1 cellular context compared by ENCODE assay signal in genomic region chr2:216283038-216283900, GRCh38.
TF ChIP-seq lines count a peak whose summit lies in the region.

No MANE protein-coding gene starts in this region.

TF ChIP-seq in H1, 55 proteins besides CTCF, POLR2A, EP300 and RAD21 (continued from another document):
- TF ChIP-seq POLR2AphosphoS5 (IDR thresholded peaks at IDR 0.05; ENCODE audit: low read depth, low read length): no peak
- no peak for TF ChIP-seq CHD2 (IDR thresholded peaks at IDR 0.05; ENCODE audit: low read length)
- peak; percentile 75 for TF ChIP-seq CREB1 (IDR thresholded peaks at IDR 0.05)
- no peak for TF ChIP-seq JUN (IDR thresholded peaks at IDR 0.05; ENCODE audit: low read depth, low read length)
- no peak for TF ChIP-seq TEAD4 (IDR thresholded peaks at IDR 0.05; ENCODE audit: low read depth, low read length)
- TF ChIP-seq SAP30 (IDR thresholded peaks at IDR 0.05; ENCODE audit: insufficient read depth, insufficient replicate concordance, low read length): no peak
- no peak for TF ChIP-seq TAF1 (IDR thresholded peaks at IDR 0.05; ENCODE audit: low read depth, low read length)
- TF ChIP-seq NRF1 (IDR thresholded peaks at IDR 0.05; ENCODE audit: low read depth, low read length): no peak
- peak; percentile 20; the same call in 1 of the 2 replicates for TF ChIP-seq TBP (IDR thresholded peaks at IDR 0.05; ENCODE audit: low read depth, low read length)
- TF ChIP-seq SIX5 (IDR thresholded peaks at IDR 0.05; ENCODE audit: low read depth, low read length): no peak
- peak; percentile 62 for TF ChIP-seq JUND (IDR thresholded peaks at IDR 0.05; ENCODE audit: low read length)
- TF ChIP-seq SRF (IDR thresholded peaks at IDR 0.05; ENCODE audit: low read depth, low read length): no peak
- TF ChIP-seq SP4 (IDR thresholded peaks at IDR 0.05; ENCODE audit: low read length): no peak
- TF ChIP-seq CTBP2 (IDR thresholded peaks at IDR 0.05; ENCODE audit: borderline replicate concordance, insufficient read depth, insufficient read length, low read length): peak; percentile 53
- TF ChIP-seq KDM4A (IDR thresholded peaks at IDR 0.05; ENCODE audit: low read depth, low read length, severe bottlenecking): no peak
- TF ChIP-seq TCF12 (IDR thresholded peaks at IDR 0.05; ENCODE audit: low read depth, low read length): no peak
- TF ChIP-seq BACH1 (IDR thresholded peaks at IDR 0.05; ENCODE audit: low read length): no peak
- TF ChIP-seq CHD1 (IDR thresholded peaks at IDR 0.05; ENCODE audit: low read depth, low read length): no peak
- TF ChIP-seq ATF2 (IDR thresholded peaks at IDR 0.05; ENCODE audit: low read length): no peak
- peak; percentile 59 for TF ChIP-seq CEBPB (IDR thresholded peaks at IDR 0.05; ENCODE audit: low read depth, low read length)
- no peak for TF ChIP-seq EZH2 (IDR thresholded peaks at IDR 0.05; ENCODE audit: low read depth, low read length, severe bottlenecking)
- TF ChIP-seq TAF7 (optimal IDR thresholded peaks at IDR 0.05; ENCODE audit: borderline replicate concordance, low read depth, low read length): no peak
- no peak; the same call in 1 of the 2 replicates for TF ChIP-seq GABPA (IDR thresholded peaks at IDR 0.05; ENCODE audit: borderline replicate concordance, insufficient read depth, low read length)
- no peak for TF ChIP-seq GTF2F1 (IDR thresholded peaks at IDR 0.05; ENCODE audit: borderline replicate concordance, low read depth, low read length)
- TF ChIP-seq SP1 (IDR thresholded peaks at IDR 0.05; ENCODE audit: low read depth, low read length): no peak
- no peak for TF ChIP-seq KDM1A (IDR thresholded peaks at IDR 0.05; ENCODE audit: borderline replicate concordance, low read length)
- TF ChIP-seq MAX (IDR thresholded peaks at IDR 0.05): peak; percentile 62
- peak; percentile 74 for TF ChIP-seq NANOG (IDR thresholded peaks at IDR 0.05; ENCODE audit: insufficient read depth, low read depth, low read length, poor library complexity, severe bottlenecking)
- no peak for TF ChIP-seq POU5F1 (IDR thresholded peaks at IDR 0.05; ENCODE audit: low read depth, low read length)
- TF ChIP-seq PHF8 (conservative IDR thresholded peaks at IDR 0.05; ENCODE audit: low read depth, low read length): no peak
- peak; percentile 39 for TF ChIP-seq ASH2L (IDR thresholded peaks at IDR 0.05; ENCODE audit: low read length)
